In genomic region chr17:80899402-80900268, GRCh38 we compare ENCODE assay signal across 8 cellular contexts.
DNase-seq lines count a peak whose midpoint lies in the region; ATAC-seq and TF ChIP-seq lines count a peak whose summit lies in the region.

No MANE protein-coding gene starts in this region.

- no peaks in the 10 kb centered on the region for H3K9me3 Mint-ChIP-seq in activated CD8-positive, alpha-beta memory T cell treated with anti-CD3 and anti-CD28 coated beads, Interleukin-2, amount 10 ng/mL, durations not matched to agents 7 days and 5 days (ENCODE audit: low read depth)

- peak overlapping the region; percentile 27 for H3K27ac Mint-ChIP-seq in activated CD8-positive, alpha-beta memory T cell treated with anti-CD3 and anti-CD28 coated beads, Interleukin-2, amount 10 ng/mL, durations not matched to agents 7 days and 5 days

- peaks cover 66% of the 10 kb centered on the region for H3K36me3 Mint-ChIP-seq in activated CD8-positive, alpha-beta memory T cell treated with anti-CD3 and anti-CD28 coated beads, Interleukin-2, amount 10 ng/mL, durations not matched to agents 7 days and 5 days

- peak; percentile 78 for ATAC-seq in activated CD8-positive, alpha-beta memory T cell treated with anti-CD3 and anti-CD28 coated beads, Interleukin-2, amount 10 ng/mL, durations not matched to agents 7 days and 5 days
- no peak for ATAC-seq in HG03025 (IDR thresholded peaks at IDR 0.05; ENCODE audit: low FRiP score, unreplicated experiment)

- H3K4me1 Mint-ChIP-seq in activated CD8-positive, alpha-beta memory T cell treated with anti-CD3 and anti-CD28 coated beads, Interleukin-2, amount 10 ng/mL, durations not matched to agents 7 days and 5 days = peaks cover 70% of the 10 kb centered on the region

- H3K4me3 ChIP-seq in fibroblast of mammary gland (ENCODE audit: control insufficient read depth, low read depth, low read length) = no peak overlapping the region

- peak; percentile 76 for DNase-seq in GM10266 (ENCODE audit: extremely low spot score)
- peak; percentile 25 for DNase-seq in NCI-H510A (lab: John Stamatoyannopoulos, UW)
- DNase-seq in activated CD8-positive, alpha-beta memory T cell treated with anti-CD3 and anti-CD28 coated beads, Interleukin-2, amount 10 ng/mL, durations not matched to agents 7 days and 5 days = peak; percentile 87
- peak; percentile 34 for DNase-seq in fibroblast of mammary gland (ENCODE audit: low read depth)
- DNase-seq in stimulated activated CD4-positive, alpha-beta T cell treated with anti-CD3 and anti-CD28 coated beads, Interleukin-12 subunit alpha, Interleukin-12 subunit beta, amount 100 ng/mL, for 4 hours = peak; percentile 77
- DNase-seq in NCI-H226 = no peak
- no peak for DNase-seq in middle frontal gyrus (ENCODE audit: extremely low spot score, low spot score)

- H3K4me3 Mint-ChIP-seq in activated CD8-positive, alpha-beta memory T cell treated with anti-CD3 and anti-CD28 coated beads, Interleukin-2, amount 10 ng/mL, durations not matched to agents 7 days and 5 days = no peak overlapping the region

- CTCF ChIA-PET in activated CD8-positive, alpha-beta memory T cell treated with anti-CD3 and anti-CD28 coated beads, Interleukin-2, amount 10 ng/mL, durations not matched to agents 7 days and 5 days (lab: Charles Lee) = interaction anchor here (0.6 to 4.4 kb wide), 48 partner anchors 8 to 485 kb away, joined by 3 to 29 read pairs (median 4); partner anchors contain the start of genes ENDOV and RPTOR

- no peaks in the 10 kb centered on the region for H3K27me3 Mint-ChIP-seq in activated CD8-positive, alpha-beta memory T cell treated with anti-CD3 and anti-CD28 coated beads, Interleukin-2, amount 10 ng/mL, durations not matched to agents 7 days and 5 days

- TF ChIP-seq CTCF in GM10266 (IDR thresholded peaks at IDR 0.05; ENCODE audit: control insufficient read depth, insufficient read depth, low read depth, missing control alignments) (peak; percentile 53), fibroblast of mammary gland (conservative IDR thresholded peaks at IDR 0.05; ENCODE audit: control insufficient read depth, insufficient read depth, low read depth, low read length) (peak; percentile 70)

Comparison
In these comparisons a context has a peak if more than half of its experiments do, and no peak if none do; other contexts are left out.
1. DNase-seq: peak in GM10266 (single experiment), NCI-H510A (single experiment), activated CD8-positive, alpha-beta memory T cell treated with anti-CD3 and anti-CD28 coated beads, Interleukin-2, amount 10 ng/mL, durations not matched to agents 7 days and 5 days (single experiment), fibroblast of mammary gland (single experiment) and stimulated activated CD4-positive, alpha-beta T cell treated with anti-CD3 and anti-CD28 coated beads, Interleukin-12 subunit alpha, Interleukin-12 subunit beta, amount 100 ng/mL, for 4 hours (single experiment); none in NCI-H226 (single experiment) and middle frontal gyrus (single experiment).